ENCODE assay signal across 1 cellular context in genomic region chr15:80058851-80059785, GRCh38.
A peak's percentile ranks its signal among the peaks of the same experiment; 100 is the strongest.
TF ChIP-seq lines count a peak whose summit lies in the region.

TSS of gene ZFAND6 (plus strand) at chr15:80059676. CDS start at chr15:80120345, 60,669 bp downstream.

TF ChIP-seq in HepG2, 621 proteins besides CTCF, POLR2A, EP300 and RAD21 (continued from another document):
- TF ChIP-seq PAX8 (CRISPR knock-in tag; IDR thresholded peaks at IDR 0.05; ENCODE audit: borderline replicate concordance) (0 out of 2 replicates have a peak, but pooled peaks have one; percentile 23), GLI4 (CRISPR knock-in tag; IDR thresholded peaks at IDR 0.05; ENCODE audit: borderline replicate concordance) (no peak), PRMT3 (CRISPR knock-in tag; IDR thresholded peaks at IDR 0.05; ENCODE audit: borderline replicate concordance, low read depth) (no peak), POLR2AphosphoS2 (IDR thresholded peaks at IDR 0.05; ENCODE audit: low read depth, low read length) (no peak), PHB2 (IDR thresholded peaks at IDR 0.05; ENCODE audit: partially characterized antibody) (no peak), HHEX (CRISPR knock-in tag; IDR thresholded peaks at IDR 0.05) (no peak), ZNF496 (CRISPR knock-in tag; IDR thresholded peaks at IDR 0.05; ENCODE audit: insufficient replicate concordance) (no peak), RXRB (CRISPR knock-in tag; IDR thresholded peaks at IDR 0.05; ENCODE audit: borderline replicate concordance) (peak; percentile 48), NR1H2 (CRISPR knock-in tag; IDR thresholded peaks at IDR 0.05; ENCODE audit: borderline replicate concordance, low read depth) (no peak), DR1 (CRISPR knock-in tag; IDR thresholded peaks at IDR 0.05) (peak; percentile 62; the same call in 1 of the 2 replicates), TEAD2 (CRISPR knock-in tag; IDR thresholded peaks at IDR 0.05) (no peak), MTA1 (CRISPR knock-in tag; IDR thresholded peaks at IDR 0.05; ENCODE audit: borderline replicate concordance) (0 out of 2 replicates have a peak, but pooled peaks have one; percentile 54), ARNT2 (CRISPR knock-in tag; IDR thresholded peaks at IDR 0.05; ENCODE audit: low read depth) (no peak), CENPBD1 (CRISPR knock-in tag; IDR thresholded peaks at IDR 0.05; ENCODE audit: borderline replicate concordance, low read depth) (no peak), HMG20B (CRISPR knock-in tag; conservative IDR thresholded peaks at IDR 0.05) (no peak), KLF13 (CRISPR knock-in tag; IDR thresholded peaks at IDR 0.05) (0 out of 2 replicates have a peak, but pooled peaks have one; percentile 74), ZNF883 (CRISPR knock-in tag; IDR thresholded peaks at IDR 0.05; ENCODE audit: not compliant biosample characterization) (peak; percentile 67), ATM (IDR thresholded peaks at IDR 0.05; ENCODE audit: borderline replicate concordance) (no peak), NBN (conservative IDR thresholded peaks at IDR 0.05) (no peak), ZNF431 (CRISPR knock-in tag; IDR thresholded peaks at IDR 0.05; ENCODE audit: borderline replicate concordance, low read depth) (no peak), KDM2A (CRISPR knock-in tag; IDR thresholded peaks at IDR 0.05; ENCODE audit: borderline replicate concordance, low read depth) (no peak), ZNF891 (CRISPR knock-in tag; IDR thresholded peaks at IDR 0.05) (peak; percentile 74), ZBTB33 (CRISPR knock-in tag; IDR thresholded peaks at IDR 0.05) (no peak), ZNF577 (CRISPR knock-in tag; IDR thresholded peaks at IDR 0.05; ENCODE audit: borderline replicate concordance, low read depth) (no peak), CHCHD3 (CRISPR knock-in tag; IDR thresholded peaks at IDR 0.05) (no peak), ZUFSP (CRISPR knock-in tag; IDR thresholded peaks at IDR 0.05; ENCODE audit: borderline replicate concordance) (no peak), WIZ (CRISPR knock-in tag; IDR thresholded peaks at IDR 0.05) (no peak), SIN3A (IDR thresholded peaks at IDR 0.05; ENCODE audit: borderline replicate concordance, low read depth, low read length) (peak; percentile 51; the same call in 1 of the 2 replicates), ZNF224 (CRISPR knock-in tag; IDR thresholded peaks at IDR 0.05) (no peak; the same call in 1 of the 2 replicates), ZSCAN30 (CRISPR knock-in tag; IDR thresholded peaks at IDR 0.05) (no peak), PAWR (CRISPR knock-in tag; IDR thresholded peaks at IDR 0.05; ENCODE audit: borderline replicate concordance) (no peak), ZNF770 (CRISPR knock-in tag; IDR thresholded peaks at IDR 0.05) (no peak), PATZ1 (CRISPR knock-in tag; IDR thresholded peaks at IDR 0.05) (no peak; the same call in 1 of the 2 replicates), ZNF720 (CRISPR knock-in tag; IDR thresholded peaks at IDR 0.05) (no peak), NFE2 (CRISPR knock-in tag; IDR thresholded peaks at IDR 0.05) (no peak), ZFP82 (CRISPR knock-in tag; IDR thresholded peaks at IDR 0.05; ENCODE audit: borderline replicate concordance) (no peak), KLF15 (CRISPR knock-in tag; IDR thresholded peaks at IDR 0.05; ENCODE audit: borderline replicate concordance) (no peak), CREB1 (IDR thresholded peaks at IDR 0.05) (peak; percentile 88), CREB1 (CRISPR knock-in tag; IDR thresholded peaks at IDR 0.05) (peak; percentile 62; the same call in 1 of the 2 replicates), ZNF724P (CRISPR knock-in tag; IDR thresholded peaks at IDR 0.05; ENCODE audit: borderline replicate concordance) (no peak), CC2D1A (CRISPR knock-in tag; IDR thresholded peaks at IDR 0.05) (no peak), RBM39 (IDR thresholded peaks at IDR 0.05; ENCODE audit: low read depth, low read length, poor library complexity, severe bottlenecking) (no peak)
- TF ChIP-seq, protein P1, sequence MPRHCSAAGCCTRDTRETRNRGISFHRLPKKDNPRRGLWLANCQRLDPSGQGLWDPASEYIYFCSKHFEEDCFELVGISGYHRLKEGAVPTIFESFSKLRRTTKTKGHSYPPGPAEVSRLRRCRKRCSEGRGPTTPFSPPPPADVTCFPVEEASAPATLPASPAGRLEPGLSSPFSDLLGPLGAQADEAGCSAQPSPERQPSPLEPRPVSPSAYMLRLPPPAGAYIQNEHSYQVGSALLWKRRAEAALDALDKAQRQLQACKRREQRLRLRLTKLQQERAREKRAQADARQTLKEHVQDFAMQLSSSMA (CRISPR knock-in tag; IDR thresholded peaks at IDR 0.05), result no peak; the same call in 1 of the 2 replicates
